ENCODE assay signal across 18 cellular contexts in the genomic region with DNA sequence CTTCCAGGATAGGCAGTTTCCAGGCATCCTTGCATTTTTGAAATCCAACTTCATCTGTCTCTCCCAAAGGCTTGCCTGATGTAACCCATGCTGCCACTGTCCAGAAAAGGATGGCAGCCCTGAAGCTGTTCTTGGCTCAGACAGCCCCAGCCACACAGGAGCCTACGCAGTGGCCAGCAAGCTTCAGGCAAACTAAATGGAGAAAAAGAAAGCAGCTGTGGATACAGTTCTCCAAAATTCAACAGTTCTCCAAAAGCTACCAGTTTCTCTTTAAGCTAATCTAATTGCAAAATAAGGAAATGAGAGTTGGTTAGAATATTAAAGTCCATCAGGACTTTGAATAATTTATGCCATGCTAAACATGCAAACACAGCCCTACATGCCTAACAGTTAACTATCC.
"Had no signal": no experiment of that assay in that cellular context is flagged by ENCODE, and none has a peak within 500 bp of the region (broad histone marks: within the 10 kb centered on the region; RNA-seq: fewer than 3 reads in every experiment).

No MANE protein-coding gene starts in this region.

- H3K9me3 Mint-ChIP-seq: activated T-helper 1 cell treated with anti-CD3 and anti-CD28 coated beads, Interleukin-12 subunit alpha, Interleukin-12 subunit beta, Interleukin-2, Interleukin-4 antibody, amounts not matched to agents 30 ng/mL and 10 ng/mL and 1 ng/mL, durations not matched to agents 14 hours and 24 hours and 36 hours; effector memory CD8-positive, alpha-beta T cell; stimulated activated naive CD8-positive, alpha-beta T cell treated with anti-CD3 and anti-CD28 coated beads, Interleukin-15, amount 100 ng/mL, for 72 hours; type B pancreatic cell had no signal

- DNase-seq: activated CD4-positive, alpha-beta T cell treated with anti-CD3 and anti-CD28 coated beads, Interleukin-2, amount 50 U/mL, for 4 hours; activated CD4-positive, CD25-positive, alpha-beta regulatory T cell treated with anti-CD3 and anti-CD28 coated beads, Interleukin-2, amount 50 U/mL, for 72 hours; activated gamma-delta T cell treated with Interleukin-2 at 50 U/mL for 16 hours; activated T-cell treated with anti-CD3 and anti-CD28 coated beads for 4 hours; dermis blood vessel endothelial cell; effector memory CD8-positive, alpha-beta T cell; foreskin keratinocyte; glutamatergic neuron; hypothalamus; midbrain; stimulated activated naive CD8-positive, alpha-beta T cell treated with anti-CD3 and anti-CD28 coated beads, Interleukin-15, amount 100 ng/mL, for 72 hours; T-helper 1 cell; T-helper 9 cell had no signal

- H3K27ac ChIP-seq: foreskin keratinocyte had no signal

- H3K4me3 Mint-ChIP-seq: activated naive CD8-positive, alpha-beta T cell; activated T-helper 1 cell treated with anti-CD3 and anti-CD28 coated beads, Interleukin-12 subunit alpha, Interleukin-12 subunit beta, Interleukin-2, Interleukin-4 antibody, amounts not matched to agents 30 ng/mL and 10 ng/mL and 1 ng/mL, durations not matched to agents 14 hours and 24 hours and 36 hours; effector memory CD8-positive, alpha-beta T cell; stimulated activated naive CD8-positive, alpha-beta T cell treated with anti-CD3 and anti-CD28 coated beads, Interleukin-15, amount 100 ng/mL, for 72 hours; type B pancreatic cell had no signal

- H3K4me1 ChIP-seq: foreskin keratinocyte had no signal

- FAIRE-seq: keratinocyte had no signal

- H3K27ac Mint-ChIP-seq: activated naive CD8-positive, alpha-beta T cell; activated T-helper 1 cell treated with anti-CD3 and anti-CD28 coated beads, Interleukin-12 subunit alpha, Interleukin-12 subunit beta, Interleukin-2, Interleukin-4 antibody, amounts not matched to agents 30 ng/mL and 10 ng/mL and 1 ng/mL, durations not matched to agents 14 hours and 24 hours and 36 hours; effector memory CD8-positive, alpha-beta T cell; progenitor cell of endocrine pancreas; stimulated activated naive CD8-positive, alpha-beta T cell treated with anti-CD3 and anti-CD28 coated beads, Interleukin-15, amount 100 ng/mL, for 72 hours; type B pancreatic cell had no signal

- ATAC-seq: effector memory CD8-positive, alpha-beta T cell; foreskin keratinocyte; stimulated activated naive CD8-positive, alpha-beta T cell treated with anti-CD3 and anti-CD28 coated beads, Interleukin-15, amount 100 ng/mL, for 72 hours had no signal
